In the genomic region with DNA sequence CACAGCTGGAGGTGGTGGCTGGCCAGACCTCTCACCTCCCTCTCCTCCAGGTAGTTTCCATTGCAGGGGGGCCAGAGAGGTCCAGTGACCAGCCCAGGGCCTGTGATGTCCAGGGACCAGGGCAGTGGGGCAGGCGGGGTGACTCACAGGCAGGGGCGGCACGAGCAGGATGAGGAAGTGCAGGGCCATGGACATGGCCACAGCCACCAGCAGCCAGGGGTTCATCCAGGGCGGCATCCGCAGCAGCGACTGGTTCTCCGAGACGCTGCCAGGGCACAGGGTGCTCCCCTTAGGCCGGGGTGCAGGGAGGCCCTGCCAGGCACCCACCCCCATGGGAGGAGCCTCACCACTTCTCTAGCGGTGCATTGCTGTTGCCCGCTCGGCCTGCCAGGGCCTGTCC, we compare ENCODE assay signal across 18 cellular contexts. TPM values are rescaled to one million over a fixed set of nuclear protein-coding genes. Genes with fewer than 3 reads are reported as not detected.
A peak's percentile ranks its signal among the peaks of the same experiment; 100 is the strongest.
DNase-seq lines count a peak whose midpoint lies in the region; ATAC-seq and TF ChIP-seq lines count a peak whose summit lies in the region.
"Had no signal": no experiment of that assay in that cellular context is flagged by ENCODE, and none has a peak within 500 bp of the region (broad histone marks: within the 10 kb centered on the region; RNA-seq: fewer than 3 reads in every experiment).

No MANE protein-coding gene starts in this region.

- H3K9me3 ChIP-seq in mesenchymal stem cell (ENCODE audit: control insufficient read depth, low read length) (no peaks in the 10 kb centered on the region), upper lobe of right lung (no peaks in the 10 kb centered on the region)

- no peaks in the 10 kb centered on the region for H3K36me3 ChIP-seq in mesenchymal stem cell (ENCODE audit: control insufficient read depth in 1 of 2, insufficient read depth in 2 of 2, low read depth in 1 of 2, low read length in 2 of 2)
- H3K36me3 ChIP-seq in upper lobe of right lung, result no peaks in the 10 kb centered on the region

- intact Hi-C loops in activated CD8-positive, alpha-beta T cell treated with anti-CD3 and anti-CD28 coated beads for 36 hours (cut with micrococcal nuclease), result no loop called here
- intact Hi-C loops in upper lobe of right lung (cut with DNase I) (no loop called here), natural killer cell (cut with micrococcal nuclease) (no loop called here)

- no peak overlapping the region for H2BK15ac ChIP-seq in mesenchymal stem cell (ENCODE audit: low read depth, poor library complexity, severe bottlenecking)

- H2BK5ac ChIP-seq in mesenchymal stem cell (ENCODE audit: low read depth, low read length, poor library complexity, severe bottlenecking), result no peak overlapping the region

- no peaks in the 10 kb centered on the region for H3K9me3 Mint-ChIP-seq in activated CD8-positive, alpha-beta T cell treated with anti-CD3 and anti-CD28 coated beads, Interleukin-2, amount 10 ng/mL, durations not matched to agents 7 days and 5 days (ENCODE audit: insufficient read depth)
- H3K9me3 Mint-ChIP-seq in activated CD8-positive, alpha-beta T cell treated with anti-CD3 and anti-CD28 coated beads for 36 hours, result no peaks in the 10 kb centered on the region
- no peaks in the 10 kb centered on the region for H3K9me3 Mint-ChIP-seq in effector memory CD8-positive, alpha-beta T cell
- no peaks in the 10 kb centered on the region for H3K9me3 Mint-ChIP-seq in natural killer cell
- H3K9me3 Mint-ChIP-seq: GM23338 had no signal

- H3K79me1 ChIP-seq in mesenchymal stem cell (replicated peaks; ENCODE audit: low read length, poor library complexity, severe bottlenecking), result no peaks in the 10 kb centered on the region

- H3K4me3 Mint-ChIP-seq in activated CD8-positive, alpha-beta T cell treated with anti-CD3 and anti-CD28 coated beads, Interleukin-2, amount 10 ng/mL, durations not matched to agents 7 days and 5 days, result no peak overlapping the region
- H3K4me3 Mint-ChIP-seq in activated CD8-positive, alpha-beta T cell treated with anti-CD3 and anti-CD28 coated beads for 36 hours, result no peak overlapping the region
- H3K4me3 Mint-ChIP-seq in effector memory CD8-positive, alpha-beta T cell, result no peak overlapping the region
- no peak overlapping the region for H3K4me3 Mint-ChIP-seq in natural killer cell
- H3K4me3 Mint-ChIP-seq: GM23338 had no signal

- H4K8ac ChIP-seq in mesenchymal stem cell (ENCODE audit: low read length), result no peak overlapping the region

- no peak overlapping the region for H2BK12ac ChIP-seq in mesenchymal stem cell (ENCODE audit: low read length in 2 of 2)

- H2AK5ac ChIP-seq in mesenchymal stem cell (ENCODE audit: low read length, severe bottlenecking), result no peak overlapping the region

- peaks cover 56% of the 10 kb centered on the region for H3K36me3 Mint-ChIP-seq in activated CD8-positive, alpha-beta T cell treated with anti-CD3 and anti-CD28 coated beads, Interleukin-2, amount 10 ng/mL, durations not matched to agents 7 days and 5 days (ENCODE audit: low read depth)
- peaks cover 17% of the 10 kb centered on the region for H3K36me3 Mint-ChIP-seq in activated CD8-positive, alpha-beta T cell treated with anti-CD3 and anti-CD28 coated beads for 36 hours (ENCODE audit: low read depth)
- H3K36me3 Mint-ChIP-seq in effector memory CD8-positive, alpha-beta T cell (ENCODE audit: insufficient read depth), result peaks cover 55% of the 10 kb centered on the region
- H3K36me3 Mint-ChIP-seq in natural killer cell, result no peaks in the 10 kb centered on the region

- TF ChIP-seq CTCF in activated CD8-positive, alpha-beta T cell treated with anti-CD3 and anti-CD28 coated beads for 36 hours (IDR thresholded peaks at IDR 0.05), result no peak
- no peak for TF ChIP-seq CTCF in upper lobe of right lung (IDR thresholded peaks at IDR 0.05)
- TF ChIP-seq CTCF in natural killer cell (IDR thresholded peaks at IDR 0.05), result no peak

- H3K9ac ChIP-seq in mesenchymal stem cell (ENCODE audit: low read length), result no peak overlapping the region

- H4K91ac ChIP-seq in mesenchymal stem cell (ENCODE audit: low read length), result peak overlapping the region; percentile 25

- 90% methylated on average over 12 of the region's 12 CpGs for WGBS in mesenchymal stem cell

- H3K27ac ChIP-seq in mesenchymal stem cell (ENCODE audit: low read length, poor library complexity, severe bottlenecking) (no peak overlapping the region), upper lobe of right lung (no peak overlapping the region)
- H3K27ac ChIP-seq: 22Rv1, C4-2B had no signal

- peaks cover 7% of the 10 kb centered on the region for H3K4me1 ChIP-seq in mesenchymal stem cell (ENCODE audit: control insufficient read depth, insufficient read depth, low read depth, low read length)
- no peaks in the 10 kb centered on the region for H3K4me1 ChIP-seq in upper lobe of right lung

- no peak overlapping the region for H3K23ac ChIP-seq in mesenchymal stem cell (ENCODE audit: low read length in 2 of 2)

- POLR2A ChIA-PET in activated CD8-positive, alpha-beta T cell treated with anti-CD3 and anti-CD28 coated beads, Interleukin-2, amount 10 ng/mL, durations not matched to agents 7 days and 5 days (lab: Charles Lee), result no interaction called here
- POLR2A ChIA-PET in activated CD8-positive, alpha-beta T cell treated with anti-CD3 and anti-CD28 coated beads for 36 hours (lab: Charles Lee), result interaction anchor here (0.8 kb wide), 1 partner anchor 9 kb away, joined by 3 read pairs; no protein-coding TSS in a partner anchor

- H3K4ac ChIP-seq in mesenchymal stem cell (ENCODE audit: low read depth in 1 of 2, low read length in 2 of 2), result no peak overlapping the region

- H3K27ac Mint-ChIP-seq in activated CD8-positive, alpha-beta T cell treated with anti-CD3 and anti-CD28 coated beads, Interleukin-2, amount 10 ng/mL, durations not matched to agents 7 days and 5 days, result no peak overlapping the region
- H3K27ac Mint-ChIP-seq in activated CD8-positive, alpha-beta T cell treated with anti-CD3 and anti-CD28 coated beads for 36 hours, result no peak overlapping the region
- peak overlapping the region; percentile 62 to 88 for H3K27ac Mint-ChIP-seq in effector memory CD8-positive, alpha-beta T cell
- no peak overlapping the region for H3K27ac Mint-ChIP-seq in natural killer cell
- H3K27ac Mint-ChIP-seq: GM23338 had no signal

- no peak overlapping the region for H3K4me2 ChIP-seq in mesenchymal stem cell (ENCODE audit: low read length, poor library complexity, severe bottlenecking)
- H3K4me2 ChIP-seq: GM23338 had no signal

- H3K4me1 Mint-ChIP-seq in activated CD8-positive, alpha-beta T cell treated with anti-CD3 and anti-CD28 coated beads, Interleukin-2, amount 10 ng/mL, durations not matched to agents 7 days and 5 days (ENCODE audit: low read depth), result no peaks in the 10 kb centered on the region
- H3K4me1 Mint-ChIP-seq in activated CD8-positive, alpha-beta T cell treated with anti-CD3 and anti-CD28 coated beads for 36 hours (ENCODE audit: low read depth), result no peaks in the 10 kb centered on the region
- peaks cover 6 to 7% of the 10 kb centered on the region in 2 donors for H3K4me1 Mint-ChIP-seq in effector memory CD8-positive, alpha-beta T cell (ENCODE audit: low read depth in 2 of 2)
- peaks cover 0 to 6% of the 10 kb centered on the region in 2 donors for H3K4me1 Mint-ChIP-seq in natural killer cell

- H3K14ac ChIP-seq in mesenchymal stem cell (ENCODE audit: low read length in 2 of 2), result peak overlapping the region in 1 of 2 experiments; percentile 55

- peaks cover 16 to 22% of the 10 kb centered on the region in 2 experiments for H3K27me3 ChIP-seq in mesenchymal stem cell (ENCODE audit: control insufficient read depth in 1 of 2, insufficient read depth in 1 of 2, low read length in 2 of 2)
- H3K27me3 ChIP-seq in upper lobe of right lung, result no peaks in the 10 kb centered on the region

- H2BK120ac ChIP-seq in mesenchymal stem cell (ENCODE audit: low read depth, low read length), result no peak overlapping the region

- H3K18ac ChIP-seq in mesenchymal stem cell (ENCODE audit: low read depth in 1 of 2, low read length in 2 of 2), result no peak overlapping the region

- H3K4me3 ChIP-seq in mesenchymal stem cell (ENCODE audit: insufficient read depth in 1 of 2, low read depth in 1 of 2, low read length in 2 of 2) (no peak overlapping the region), upper lobe of right lung (no peak overlapping the region)
- H3K4me3 ChIP-seq: GM23338 had no signal

- H2AFZ ChIP-seq in mesenchymal stem cell (ENCODE audit: low read depth, low read length), result no peak overlapping the region
- H2AFZ ChIP-seq: GM23338 had no signal

- CTCF ChIA-PET in activated CD8-positive, alpha-beta T cell treated with anti-CD3 and anti-CD28 coated beads, Interleukin-2, amount 10 ng/mL, durations not matched to agents 7 days and 5 days (lab: Charles Lee), result no interaction called here
- CTCF ChIA-PET in activated CD8-positive, alpha-beta T cell treated with anti-CD3 and anti-CD28 coated beads for 36 hours (lab: Charles Lee), result no interaction called here

- peak; percentile 22 for ATAC-seq in activated CD8-positive, alpha-beta T cell treated with anti-CD3 and anti-CD28 coated beads, Interleukin-2, amount 10 ng/mL, durations not matched to agents 7 days and 5 days
- no peak for ATAC-seq in activated CD8-positive, alpha-beta T cell treated with anti-CD3 and anti-CD28 coated beads for 36 hours
- no peak for ATAC-seq in effector memory CD8-positive, alpha-beta T cell (replicated peaks)
- ATAC-seq in upper lobe of right lung (peak; percentile 50), natural killer cell (no peak), HG02970 (IDR thresholded peaks at IDR 0.05; ENCODE audit: low FRiP score, unreplicated experiment) (no peak)
- ATAC-seq: GM23338, PC-3 had no signal

- no peak for DNase-seq in activated CD8-positive, alpha-beta T cell treated with anti-CD3 and anti-CD28 coated beads, Interleukin-2, amount 10 ng/mL, durations not matched to agents 7 days and 5 days
- DNase-seq in activated CD8-positive, alpha-beta T cell treated with anti-CD3 and anti-CD28 coated beads for 36 hours, result no peak
- no peak for DNase-seq in effector memory CD8-positive, alpha-beta T cell
- DNase-seq in mesenchymal stem cell (no peak), upper lobe of right lung (no peak), UCSD-AML1 (lab: John Stamatoyannopoulos, UW; ENCODE audit: unreplicated experiment) (no peak), natural killer cell (no peak)
- DNase-seq: DMS79 treated with DMSO at 0.1 percent for 48 hours, MM.1S, NCI-H1105 treated with DMSO at 0.1 percent for 48 hours, NCI-H187, NCI-H69, PC-3 had no signal

- H3K27me3 Mint-ChIP-seq in activated CD8-positive, alpha-beta T cell treated with anti-CD3 and anti-CD28 coated beads, Interleukin-2, amount 10 ng/mL, durations not matched to agents 7 days and 5 days (ENCODE audit: low read depth), result no peaks in the 10 kb centered on the region
- no peaks in the 10 kb centered on the region for H3K27me3 Mint-ChIP-seq in activated CD8-positive, alpha-beta T cell treated with anti-CD3 and anti-CD28 coated beads for 36 hours
- H3K27me3 Mint-ChIP-seq in effector memory CD8-positive, alpha-beta T cell, result no peaks in the 10 kb centered on the region
- H3K27me3 Mint-ChIP-seq in natural killer cell (ENCODE audit: low read depth in 2 of 2), result no peaks in the 10 kb centered on the region

RNA-seq across cellular contexts. Expression of a gene that starts 12.9 kb away (rescaled TPM):
- total RNA-seq in activated CD8-positive, alpha-beta T cell treated with anti-CD3 and anti-CD28 coated beads, Interleukin-2, amount 10 ng/mL, durations not matched to agents 7 days and 5 days, result 1 to 10 TPM; 1.1 TPM
- total RNA-seq in activated CD8-positive, alpha-beta T cell treated with anti-CD3 and anti-CD28 coated beads for 36 hours, result 1 to 10 TPM in 1 of 2 experiments, under 1 TPM in 1; 0.43 to 1.7 TPM
- 0.47 TPM for polyA plus RNA-seq in mesenchymal stem cell (2013, experiment 1 of 2)
- polyA plus RNA-seq in mesenchymal stem cell (2013, experiment 2 of 2), result 0.49 TPM
- total RNA-seq in upper lobe of right lung, result 6.8 TPM
- total RNA-seq in natural killer cell, result 10 to 100 TPM in 2 of 3 donors, 1 to 10 TPM in 1; 2.3 to 15.3 (median 13.4) TPM
- total RNA-seq: PC-3, SK-MEL-5 had no signal

RNA-seq across cellular contexts. Expression of a gene that starts 35.1 kb away (rescaled TPM):
- 100 to 1,000 TPM; 341 to 354 TPM for total RNA-seq in activated CD8-positive, alpha-beta T cell treated with anti-CD3 and anti-CD28 coated beads, Interleukin-2, amount 10 ng/mL, durations not matched to agents 7 days and 5 days
- 100 to 1,000 TPM; 113 to 117 TPM for total RNA-seq in activated CD8-positive, alpha-beta T cell treated with anti-CD3 and anti-CD28 coated beads for 36 hours
- 1.7 TPM for polyA plus RNA-seq in mesenchymal stem cell (2013, experiment 1 of 2)
- 1.5 TPM for polyA plus RNA-seq in mesenchymal stem cell (2013, experiment 2 of 2)
- total RNA-seq in upper lobe of right lung (44.4 TPM), natural killer cell (100 to 1,000 TPM; 326 to 397 (median 377) TPM)

RNA-seq across cellular contexts. Expression of a gene that starts 36.3 kb away (rescaled TPM):
- 1 to 10 TPM; 3.3 to 4.0 TPM for total RNA-seq in activated CD8-positive, alpha-beta T cell treated with anti-CD3 and anti-CD28 coated beads, Interleukin-2, amount 10 ng/mL, durations not matched to agents 7 days and 5 days
- total RNA-seq in activated CD8-positive, alpha-beta T cell treated with anti-CD3 and anti-CD28 coated beads for 36 hours, result 1 to 10 TPM; 6.7 to 6.9 TPM
- 3.0 TPM for polyA plus RNA-seq in mesenchymal stem cell (2013, experiment 1 of 2)
- polyA plus RNA-seq in mesenchymal stem cell (2013, experiment 2 of 2), result 2.6 TPM
- 10.1 TPM for total RNA-seq in upper lobe of right lung
- total RNA-seq in natural killer cell, result 1 to 10 TPM; 3.2 to 4.3 (median 3.9) TPM

Comparison
In these comparisons a context has a peak if more than half of its experiments do, and no peak if none do; other contexts are left out.
1. ATAC-seq: peak in activated CD8-positive, alpha-beta T cell treated with anti-CD3 and anti-CD28 coated beads, Interleukin-2, amount 10 ng/mL, durations not matched to agents 7 days and 5 days (single experiment) and upper lobe of right lung (single experiment); none in activated CD8-positive, alpha-beta T cell treated with anti-CD3 and anti-CD28 coated beads for 36 hours (single experiment), effector memory CD8-positive, alpha-beta T cell (single experiment), natural killer cell (0 of 3) and HG02970 (single experiment).
2. H3K27ac Mint-ChIP-seq: peak in effector memory CD8-positive, alpha-beta T cell (2 of 2); none in activated CD8-positive, alpha-beta T cell treated with anti-CD3 and anti-CD28 coated beads, Interleukin-2, amount 10 ng/mL, durations not matched to agents 7 days and 5 days (single experiment), activated CD8-positive, alpha-beta T cell treated with anti-CD3 and anti-CD28 coated beads for 36 hours (single experiment) and natural killer cell (0 of 2).